In genomic region chr9:98054376-98054951, GRCh38 we compare ENCODE assay signal across 15 cellular contexts. TPM values are rescaled to one million over a fixed set of nuclear protein-coding genes. Genes with fewer than 3 reads are reported as not detected.
DNase-seq lines count a peak whose midpoint lies in the region; ATAC-seq and TF ChIP-seq lines count a peak whose summit lies in the region.
"Had no signal": no experiment of that assay in that cellular context is flagged by ENCODE, and none has a peak within 500 bp of the region (broad histone marks: within the 10 kb centered on the region; RNA-seq: fewer than 3 reads in every experiment).

No MANE protein-coding gene starts in this region.

- peak overlapping the region in 2 of 3 donors; percentile 26 to 52 for H3K27ac Mint-ChIP-seq in CD4-positive, CD25-positive, alpha-beta regulatory T cell
- H3K27ac Mint-ChIP-seq in activated T-helper 17 cell treated with anti-CD3 and anti-CD28 coated beads, Interleukin-2, amount 50 U/mL, for 72 hours: no peak overlapping the region
- H3K27ac Mint-ChIP-seq in neural crest cell (ENCODE audit: unreplicated experiment) (no peak overlapping the region), progenitor cell of endocrine pancreas (no peak overlapping the region)

- ATAC-seq in CD4-positive, CD25-positive, alpha-beta regulatory T cell (ENCODE audit: low read depth in 2 of 2): no peak
- ATAC-seq in activated T-helper 17 cell treated with anti-CD3 and anti-CD28 coated beads, Interleukin-2, amount 50 U/mL, for 72 hours (replicated peaks): no peak
- ATAC-seq: Right ventricle myocardium inferior had no signal

- H3K9me3 ChIP-seq in CD4-positive, CD25-positive, alpha-beta regulatory T cell (ENCODE audit: control insufficient read depth in 2 of 2, low read length in 2 of 2): no peaks in the 10 kb centered on the region
- H3K9me3 ChIP-seq in right atrium auricular region: no peaks in the 10 kb centered on the region

- H3K27me3 ChIP-seq in CD4-positive, CD25-positive, alpha-beta regulatory T cell (ENCODE audit: control insufficient read depth, insufficient read depth, low read length): no peaks in the 10 kb centered on the region
- H3K27me3 ChIP-seq in right atrium auricular region: no peaks in the 10 kb centered on the region
- H3K27me3 ChIP-seq: BLaER1 treated with 17β-estradiol and CSF1 and Interleukin-3, amounts not matched to agents 10 nM and 100 nM had no signal

- no peak for TF ChIP-seq CTCF in GM12865 (IDR thresholded peaks at IDR 0.05; ENCODE audit: insufficient read depth, low read depth, low read length, missing control alignments)
- TF ChIP-seq CTCF in neural crest cell (conservative IDR thresholded peaks at IDR 0.05): no peak
- no peak for TF ChIP-seq CTCF in right atrium auricular region (IDR thresholded peaks at IDR 0.05)
- no peak for TF ChIP-seq CTCF in progenitor cell of endocrine pancreas (IDR thresholded peaks at IDR 0.05; ENCODE audit: unreplicated experiment)

- no peaks in the 10 kb centered on the region for H3K36me3 ChIP-seq in CD4-positive, CD25-positive, alpha-beta regulatory T cell (ENCODE audit: control insufficient read depth, insufficient read depth, low read length)
- H3K36me3 ChIP-seq in right atrium auricular region: no peaks in the 10 kb centered on the region

- peaks cover 20% of the 10 kb centered on the region for H3K4me1 ChIP-seq in CD4-positive, CD25-positive, alpha-beta regulatory T cell (ENCODE audit: control insufficient read depth, insufficient read depth, low read length, poor library complexity, severe bottlenecking)
- H3K4me1 ChIP-seq in right atrium auricular region: peaks cover 0 to 21% of the 10 kb centered on the region in 2 donors

- no peak overlapping the region for H3K4me3 ChIP-seq in CD4-positive, CD25-positive, alpha-beta regulatory T cell (ENCODE audit: low read depth, low read length)
- H3K4me3 ChIP-seq in GM12865 (ENCODE audit: low read depth, low read length): no peak overlapping the region
- no peak overlapping the region for H3K4me3 ChIP-seq in right atrium auricular region
- H3K4me3 ChIP-seq: BLaER1 treated with 17β-estradiol and CSF1 and Interleukin-3, amounts not matched to agents 10 nM and 100 nM had no signal

- H3K4me3 Mint-ChIP-seq in CD4-positive, CD25-positive, alpha-beta regulatory T cell: peak overlapping the region in 2 of 4 donors; percentile 29 to 70
- peak overlapping the region; percentile 98 for H3K4me3 Mint-ChIP-seq in activated T-helper 17 cell treated with anti-CD3 and anti-CD28 coated beads, Interleukin-2, amount 50 U/mL, for 72 hours
- H3K4me3 Mint-ChIP-seq in neural crest cell: peak overlapping the region; percentile 28
- no peak overlapping the region for H3K4me3 Mint-ChIP-seq in progenitor cell of endocrine pancreas (ENCODE audit: low read depth)

- DNase-seq in CD4-positive, CD25-positive, alpha-beta regulatory T cell: no peak
- DNase-seq in GM12865 (ENCODE audit: low read depth) (peak; percentile 30), neural crest cell (ENCODE audit: low read depth, low spot score) (no peak), superior temporal gyrus (ENCODE audit: extremely low spot score) (no peak), right atrium auricular region (ENCODE audit: low spot score) (no peak), progenitor cell of endocrine pancreas (ENCODE audit: low spot score, unreplicated experiment) (no peak)
- DNase-seq: DND-41; GOT3; NCI-H1105 treated with DMSO at 0.1 percent for 48 hours; NCI-H1694; NCI-H2081 treated with DMSO at 0.1 percent for 48 hours; NK-92 treated with Interleukin-12 subunit alpha and Interleukin-12 subunit beta, amount 100 ng/mL, for 24 hours had no signal

- no peaks in the 10 kb centered on the region for H3K36me3 Mint-ChIP-seq in CD4-positive, CD25-positive, alpha-beta regulatory T cell
- peaks cover 21% of the 10 kb centered on the region for H3K36me3 Mint-ChIP-seq in activated T-helper 17 cell treated with anti-CD3 and anti-CD28 coated beads, Interleukin-2, amount 50 U/mL, for 72 hours (ENCODE audit: low read depth)
- H3K36me3 Mint-ChIP-seq in neural crest cell (ENCODE audit: low read depth): no peaks in the 10 kb centered on the region
- no peaks in the 10 kb centered on the region for H3K36me3 Mint-ChIP-seq in progenitor cell of endocrine pancreas (ENCODE audit: insufficient read depth)

- no peak overlapping the region for H3K27ac ChIP-seq in CD4-positive, CD25-positive, alpha-beta regulatory T cell (ENCODE audit: insufficient read depth, low read length, poor library complexity, severe bottlenecking)
- H3K27ac ChIP-seq in right atrium auricular region: no peak overlapping the region
- H3K27ac ChIP-seq: BLaER1 treated with 17β-estradiol and CSF1 and Interleukin-3, amounts not matched to agents 10 nM and 100 nM had no signal

- no peaks in the 10 kb centered on the region for H3K9me3 Mint-ChIP-seq in CD4-positive, CD25-positive, alpha-beta regulatory T cell
- no peaks in the 10 kb centered on the region for H3K9me3 Mint-ChIP-seq in activated T-helper 17 cell treated with anti-CD3 and anti-CD28 coated beads, Interleukin-2, amount 50 U/mL, for 72 hours
- H3K9me3 Mint-ChIP-seq in neural crest cell: no peaks in the 10 kb centered on the region
- H3K9me3 Mint-ChIP-seq in progenitor cell of endocrine pancreas (ENCODE audit: low read depth): no peaks in the 10 kb centered on the region

- peaks cover 3 to 30% (median 14%) of the 10 kb centered on the region in 4 donors for H3K4me1 Mint-ChIP-seq in CD4-positive, CD25-positive, alpha-beta regulatory T cell
- peaks cover 5% of the 10 kb centered on the region for H3K4me1 Mint-ChIP-seq in activated T-helper 17 cell treated with anti-CD3 and anti-CD28 coated beads, Interleukin-2, amount 50 U/mL, for 72 hours
- peaks cover 12% of the 10 kb centered on the region for H3K4me1 Mint-ChIP-seq in neural crest cell
- H3K4me1 Mint-ChIP-seq in progenitor cell of endocrine pancreas (ENCODE audit: low read depth): peaks cover 5% of the 10 kb centered on the region

- H3K27me3 Mint-ChIP-seq in CD4-positive, CD25-positive, alpha-beta regulatory T cell: no peaks in the 10 kb centered on the region
- no peaks in the 10 kb centered on the region for H3K27me3 Mint-ChIP-seq in activated T-helper 17 cell treated with anti-CD3 and anti-CD28 coated beads, Interleukin-2, amount 50 U/mL, for 72 hours
- H3K27me3 Mint-ChIP-seq in neural crest cell (ENCODE audit: low read depth) (peaks cover 27% of the 10 kb centered on the region), progenitor cell of endocrine pancreas (peaks cover 8% of the 10 kb centered on the region)

RNA-seq across cellular contexts. Expression of gene NANS, which starts 2.1 kb away (rescaled TPM):
- 51.4 TPM for total RNA-seq in CD4-positive, CD25-positive, alpha-beta regulatory T cell
- polyA plus RNA-seq in CD4-positive, CD25-positive, alpha-beta regulatory T cell: 10 to 100 TPM; 34.4 to 44.7 (median 36.4) TPM
- 10 to 100 TPM; 46.4 to 54.4 TPM for total RNA-seq in activated T-helper 17 cell treated with anti-CD3 and anti-CD28 coated beads, Interleukin-2, amount 50 U/mL, for 72 hours
- total RNA-seq in neural crest cell (39.6 and 40.9 TPM in 2 replicates), right atrium auricular region (10 to 100 TPM; 27.4 to 35.5 TPM), progenitor cell of endocrine pancreas (31.9 and 33.8 TPM in 2 replicates)

Comparison
In these comparisons a context has a peak if more than half of its experiments do, and no peak if none do; other contexts are left out.
1. H3K27ac Mint-ChIP-seq: peak in CD4-positive, CD25-positive, alpha-beta regulatory T cell (2 of 3); none in activated T-helper 17 cell treated with anti-CD3 and anti-CD28 coated beads, Interleukin-2, amount 50 U/mL, for 72 hours (single experiment), neural crest cell (single experiment) and progenitor cell of endocrine pancreas (single experiment).